ENCODE assay signal across 17 cellular contexts in the genomic region with DNA sequence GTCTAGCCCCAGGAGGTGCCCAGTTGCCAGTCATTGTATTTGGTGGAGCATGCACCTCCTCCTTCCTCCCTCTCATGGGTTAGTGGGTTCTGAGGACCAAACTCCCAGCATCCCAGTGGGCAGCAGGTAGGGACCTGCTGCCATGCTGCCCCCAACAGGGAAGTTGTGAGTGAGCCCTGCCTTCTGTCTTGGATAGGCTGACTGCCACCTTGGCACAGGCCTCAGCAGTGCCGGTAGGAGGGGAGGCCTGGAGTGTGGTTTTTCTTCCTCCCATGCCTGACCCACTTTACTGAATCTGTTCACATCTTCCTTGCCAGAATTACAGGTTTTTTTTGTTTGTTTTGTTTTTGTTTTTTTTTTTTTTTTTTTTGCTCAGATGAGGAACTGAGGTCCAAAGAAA. TPM values are rescaled to one million over a fixed set of nuclear protein-coding genes. Genes with fewer than 3 reads are reported as not detected.
DNase-seq lines count a peak whose midpoint lies in the region; TF ChIP-seq lines count a peak whose summit lies in the region.
"Had no signal": no experiment of that assay in that cellular context is flagged by ENCODE, and none has a peak within 500 bp of the region (broad histone marks: within the 10 kb centered on the region; RNA-seq: fewer than 3 reads in every experiment).

No MANE protein-coding gene starts in this region.

- H3K4me3 ChIP-seq in OCI-LY3 (ENCODE audit: low read length) (no peak overlapping the region), neuronal stem cell (ENCODE audit: low read length in 2 of 2) (no peak overlapping the region)

- peaks cover 49% of the 10 kb centered on the region for H4K20me1 ChIP-seq in OCI-LY3 (ENCODE audit: insufficient read depth, low read length)

- no peak overlapping the region for H2AK5ac ChIP-seq in neuronal stem cell (ENCODE audit: low read depth, low read length)

- no CpG with 5 or more reads among the region's 1 CpG for WGBS in neuronal stem cell (ENCODE audit: extremely low coverage in 2 of 2, insufficient read length in 2 of 2, insufficient replicate concordance in 1 of 2), 2 donors

- peaks cover 21% of the 10 kb centered on the region for H3K79me1 ChIP-seq in neuronal stem cell (ENCODE audit: low read depth, low read length)

- H3K27ac ChIP-seq in OCI-LY3 (ENCODE audit: low read length) (no peak overlapping the region), neuronal stem cell (replicated peaks; ENCODE audit: low read length) (no peak overlapping the region)
- H3K27ac ChIP-seq: KMS-11, neutrophil had no signal

- TF ChIP-seq CTCF in OCI-LY3 (IDR thresholded peaks at IDR 0.05; ENCODE audit: low read depth, low read length) (peak; percentile 22; the same call in 1 of the 2 replicates), brain (conservative IDR thresholded peaks at IDR 0.05) (no peak)

- no peaks in the 10 kb centered on the region for H3K27me3 Mint-ChIP-seq in activated CD4-positive, alpha-beta T cell treated with anti-CD3 and anti-CD28 coated beads, Interleukin-2, amount 10 ng/mL, durations not matched to agents 7 days and 5 days
- peaks cover 5% of the 10 kb centered on the region for H3K27me3 Mint-ChIP-seq in brain

- no peak overlapping the region for H2BK120ac ChIP-seq in neuronal stem cell (ENCODE audit: low read depth, low read length)

- POLR2A ChIA-PET in activated CD4-positive, alpha-beta T cell treated with anti-CD3 and anti-CD28 coated beads, Interleukin-2, amount 10 ng/mL, durations not matched to agents 7 days and 5 days (lab: Charles Lee), result no interaction called here

- H3K27ac Mint-ChIP-seq in activated CD4-positive, alpha-beta T cell treated with anti-CD3 and anti-CD28 coated beads, Interleukin-2, amount 10 ng/mL, durations not matched to agents 7 days and 5 days, result peak overlapping the region; percentile 74
- H3K27ac Mint-ChIP-seq in brain, result peak overlapping the region in 3 of 5 experiments; percentile 19 to 85 (median 78)

- H3K27me3 ChIP-seq in OCI-LY3 (ENCODE audit: low read depth, low read length), result no peaks in the 10 kb centered on the region
- H3K27me3 ChIP-seq in neuronal stem cell (ENCODE audit: control insufficient read depth in 3 of 3, insufficient read depth in 3 of 3, low read depth in 1 of 3, low read length in 3 of 3), result no peaks in the 10 kb centered on the region

- H3K14ac ChIP-seq in neuronal stem cell (ENCODE audit: low read length), result no peak overlapping the region

- H3K4ac ChIP-seq in neuronal stem cell (ENCODE audit: low read length), result no peak overlapping the region

- no peak overlapping the region for H3K18ac ChIP-seq in neuronal stem cell (ENCODE audit: low read length)

- no peak overlapping the region for H2BK15ac ChIP-seq in neuronal stem cell (ENCODE audit: low read length)

- H3K4me2 ChIP-seq in OCI-LY3 (ENCODE audit: low read length), result no peak overlapping the region
- no peak overlapping the region for H3K4me2 ChIP-seq in neuronal stem cell (ENCODE audit: insufficient read depth, low read length, poor library complexity, severe bottlenecking)
- H3K4me2 ChIP-seq: KMS-11 had no signal

- H3K4me1 Mint-ChIP-seq in activated CD4-positive, alpha-beta T cell treated with anti-CD3 and anti-CD28 coated beads, Interleukin-2, amount 10 ng/mL, durations not matched to agents 7 days and 5 days, result peaks cover 85% of the 10 kb centered on the region
- peaks cover 8% of the 10 kb centered on the region for H3K4me1 Mint-ChIP-seq in brain

- no peaks in the 10 kb centered on the region for H3K9me3 Mint-ChIP-seq in activated CD4-positive, alpha-beta T cell treated with anti-CD3 and anti-CD28 coated beads, Interleukin-2, amount 10 ng/mL, durations not matched to agents 7 days and 5 days
- H3K9me3 Mint-ChIP-seq in brain, result no peaks in the 10 kb centered on the region

- peaks cover 12% of the 10 kb centered on the region for H3K4me1 ChIP-seq in OCI-LY3 (ENCODE audit: low read length)
- peaks cover 0 to 3% of the 10 kb centered on the region in 2 donors for H3K4me1 ChIP-seq in neuronal stem cell (ENCODE audit: control insufficient read depth in 2 of 2, insufficient read depth in 1 of 2, low read depth in 1 of 2, low read length in 2 of 2)

- H3K9ac ChIP-seq in OCI-LY3 (ENCODE audit: low read length), result no peak overlapping the region
- H3K9ac ChIP-seq in neuronal stem cell (ENCODE audit: low read depth, low read length, poor library complexity), result peak overlapping the region; percentile 7
- H3K9ac ChIP-seq: KMS-11 had no signal

- H3K36me3 Mint-ChIP-seq in activated CD4-positive, alpha-beta T cell treated with anti-CD3 and anti-CD28 coated beads, Interleukin-2, amount 10 ng/mL, durations not matched to agents 7 days and 5 days (ENCODE audit: low read depth), result peaks cover 88% of the 10 kb centered on the region
- peaks cover 58% of the 10 kb centered on the region for H3K36me3 Mint-ChIP-seq in brain

- H2BK12ac ChIP-seq in neuronal stem cell (ENCODE audit: low read length), result no peak overlapping the region

- CTCF ChIA-PET in activated CD4-positive, alpha-beta T cell treated with anti-CD3 and anti-CD28 coated beads, Interleukin-2, amount 10 ng/mL, durations not matched to agents 7 days and 5 days (lab: Charles Lee), result interaction anchor here (14.7 kb wide), 1 partner anchor 19 kb away, joined by 139 read pairs; the partner anchor contains the start of gene PLCG1

- H2AFZ ChIP-seq in OCI-LY3 (ENCODE audit: low read depth, low read length) (no peak overlapping the region), neuronal stem cell (ENCODE audit: low read length) (no peak overlapping the region)

- H4K8ac ChIP-seq in neuronal stem cell (ENCODE audit: low read depth, low read length), result no peak overlapping the region

- no peak overlapping the region for H3K23ac ChIP-seq in neuronal stem cell (ENCODE audit: low read depth, low read length, poor library complexity)

- H3K36me3 ChIP-seq in OCI-LY3 (replicated peaks; ENCODE audit: low read depth, low read length), result peaks cover 67% of the 10 kb centered on the region
- H3K36me3 ChIP-seq in neuronal stem cell (replicated peaks in 1 of 2; ENCODE audit: control insufficient read depth in 2 of 2, insufficient read depth in 2 of 2, low read length in 2 of 2), result peaks cover 61 to 99% of the 10 kb centered on the region in 2 donors
- H3K36me3 ChIP-seq: neutrophil had no signal

- no peak overlapping the region for H2BK5ac ChIP-seq in neuronal stem cell (ENCODE audit: low read length)

- H3K9me3 ChIP-seq in OCI-LY3 (ENCODE audit: insufficient read depth, low read length) (no peaks in the 10 kb centered on the region), neuronal stem cell (replicated peaks in 1 of 2; ENCODE audit: control insufficient read depth in 2 of 2, insufficient read depth in 1 of 2, low read depth in 1 of 2, low read length in 2 of 2) (peaks cover 0 to 2% of the 10 kb centered on the region in 2 donors)
- H3K9me3 ChIP-seq: Caco-2, neutrophil had no signal

- no peak for DNase-seq in activated CD4-positive, alpha-beta T cell treated with anti-CD3 and anti-CD28 coated beads, Interleukin-2, amount 10 ng/mL, durations not matched to agents 7 days and 5 days
- no peak for DNase-seq in activated CD4-positive, alpha-beta T cell treated with anti-CD3 and anti-CD28 coated beads, Interleukin-2, amount 50 U/mL, for 48 hours
- DNase-seq in neuronal stem cell (ENCODE audit: low spot score) (no peak), DMS114 treated with DMSO at 0.1 percent for 48 hours (lab: John Stamatoyannopoulos, UW; ENCODE audit: unreplicated experiment) (no peak), HT-29 (ENCODE audit: low spot score) (no peak), dedifferentiated amniotic fluid mesenchymal stem cell (ENCODE audit: extremely low spot score) (no peak)
- DNase-seq: Caco-2, dermis blood vessel endothelial cell, NCI-H146, NCI-H524, RPMI8226, small intestine, T-helper 9 cell had no signal

- H3K4me3 Mint-ChIP-seq in activated CD4-positive, alpha-beta T cell treated with anti-CD3 and anti-CD28 coated beads, Interleukin-2, amount 10 ng/mL, durations not matched to agents 7 days and 5 days, result no peak overlapping the region
- no peak overlapping the region for H3K4me3 Mint-ChIP-seq in brain

- H3K79me2 ChIP-seq in OCI-LY3 (ENCODE audit: low read length), result peaks cover 26% of the 10 kb centered on the region

- H4K91ac ChIP-seq in neuronal stem cell (ENCODE audit: low read depth, low read length, poor library complexity), result no peak overlapping the region

RNA-seq across cellular contexts. Expression of gene PLCG1, which starts 24.5 kb away (rescaled TPM):
- 100 to 1,000 TPM; 395 to 443 TPM for total RNA-seq in activated CD4-positive, alpha-beta T cell treated with anti-CD3 and anti-CD28 coated beads, Interleukin-2, amount 10 ng/mL, durations not matched to agents 7 days and 5 days
- 75.9 TPM for polyA plus RNA-seq in brain (ENCODE audit: insufficient read depth, low read depth, low replicate concordance)
- polyA plus RNA-seq in neuronal stem cell (2013, experiment 1 of 2), result 138 TPM
- 134 TPM for polyA plus RNA-seq in neuronal stem cell (2013, experiment 2 of 2)
- total RNA-seq in HT-29 (2014; rRNA removed; shearing (Covaris generic)), result 22.3 and 63.2 TPM in 2 replicates
